Comparison of ENCODE assay signal across 1 cellular context in genomic region chr6:108163644-108164536, GRCh38.
TF ChIP-seq lines count a peak whose summit lies in the region.

No MANE protein-coding gene starts in this region.

TF ChIP-seq in HCT116, 20 proteins besides CTCF, POLR2A, EP300 and RAD21 (continued from another document):
- TF ChIP-seq CBX3 (IDR thresholded peaks at IDR 0.05; ENCODE audit: low read depth) (no peak), TCF7L2 (IDR thresholded peaks at IDR 0.05; ENCODE audit: borderline replicate concordance, extremely low read depth, insufficient read depth, insufficient read length) (no peak), ZFX (IDR thresholded peaks at IDR 0.05) (no peak), REST (IDR thresholded peaks at IDR 0.05; ENCODE audit: low read depth) (no peak), ELF1 (IDR thresholded peaks at IDR 0.05; ENCODE audit: borderline replicate concordance, low read depth) (no peak)
